In genomic region chr3:95758707-95759106, GRCh38 we compare ENCODE assay signal across 35 cellular contexts.
"Had no signal": no experiment of that assay in that cellular context is flagged by ENCODE, and none has a peak within 500 bp of the region (broad histone marks: within the 10 kb centered on the region; RNA-seq: fewer than 3 reads in every experiment).

No MANE protein-coding gene starts in this region.

- H3K36me3 ChIP-seq: MG63 had no signal

- H3K27ac ChIP-seq: KMS-11 had no signal

- H3K4me3 ChIP-seq: MG63 had no signal

- H3K9me3 ChIP-seq: MG63 had no signal

- H3K27me3 ChIP-seq: MG63 had no signal

- H3K9ac ChIP-seq: KMS-11 had no signal

- DNase-seq: Karpas-422, Kasumi-1, MG63, MM.1S, MV-4-11, NCI-H1048, NCI-H1092, NCI-H1092 treated with DMSO at 0.1 percent for 48 hours, NCI-H1105, NCI-H1105 treated with DMSO at 0.1 percent for 48 hours, NCI-H1417, NCI-H1417 treated with DMSO at 0.1 percent for 48 hours, NCI-H1436, NCI-H1436 treated with DMSO at 0.1 percent for 48 hours, NCI-H146, NCI-H1694, NCI-H1694 treated with DMSO at 0.1 percent for 48 hours, NCI-H187, NCI-H187 treated with DMSO at 0.1 percent for 48 hours, NCI-H1930, NCI-H2029, NCI-H2029 treated with DMSO at 0.1 percent for 48 hours, NCI-H2081, NCI-H2081 treated with DMSO at 0.1 percent for 48 hours, NCI-H2107, NCI-H2171, NCI-H2171 treated with DMSO at 0.1 percent for 48 hours, NCI-H2227 treated with DMSO at 0.1 percent for 48 hours, NCI-H226, NCI-H345, NCI-H446, NCI-H446 treated with DMSO at 0.1 percent for 48 hours, NCI-H510A, NCI-H510A treated with DMSO at 0.1 percent for 48 hours had no signal

- H3K4me2 ChIP-seq: KMS-11 had no signal
